Comparison of ENCODE assay signal across 11 cellular contexts in genomic region chr20:44137210-44137781, GRCh38. TPM values are rescaled to one million over a fixed set of nuclear protein-coding genes. Genes with fewer than 3 reads are reported as not detected.
DNase-seq lines count a peak whose midpoint lies in the region; ATAC-seq and TF ChIP-seq lines count a peak whose summit lies in the region.
"Had no signal": no experiment of that assay in that cellular context is flagged by ENCODE, and none has a peak within 500 bp of the region (broad histone marks: within the 10 kb centered on the region; RNA-seq: fewer than 3 reads in every experiment).

No MANE protein-coding gene starts in this region.

- H4K91ac ChIP-seq in neuronal stem cell (ENCODE audit: low read depth, low read length, poor library complexity) = no peak overlapping the region

- H3K9me2 ChIP-seq in Karpas-422 (replicated peaks; ENCODE audit: insufficient read depth, low read length) = no peaks in the 10 kb centered on the region

- H3K4me2 ChIP-seq in neuronal stem cell (ENCODE audit: insufficient read depth, low read length, poor library complexity, severe bottlenecking) (peak overlapping the region; percentile 27), Karpas-422 (ENCODE audit: low read depth, low read length, poor library complexity, severe bottlenecking) (no peak overlapping the region)

- no peaks in the 10 kb centered on the region for H3K79me1 ChIP-seq in neuronal stem cell (ENCODE audit: low read depth, low read length)

- intact Hi-C loops in heart right ventricle (cut with DNase I) = loop anchor here in 2 of 10 donors (5.0 kb wide), 2 partner anchors 45 to 50 kb away; partner anchors contain the start of gene JPH2 (in 1 of the 2)

- H3K4me3 Mint-ChIP-seq in activated T-cell treated with anti-CD3 and anti-CD28 coated beads, Interleukin-2, amount 50 U/mL, for 24 hours = no peak overlapping the region

- H3K9me3 Mint-ChIP-seq in activated T-cell treated with anti-CD3 and anti-CD28 coated beads, Interleukin-2, amount 50 U/mL, for 24 hours = no peaks in the 10 kb centered on the region

- no peaks in the 10 kb centered on the region for H3K36me3 Mint-ChIP-seq in activated T-cell treated with anti-CD3 and anti-CD28 coated beads, Interleukin-2, amount 50 U/mL, for 24 hours (ENCODE audit: low read depth)

- H2AFZ ChIP-seq in neuronal stem cell (ENCODE audit: low read length) = peak overlapping the region; percentile 25
- H2AFZ ChIP-seq in Karpas-422 (ENCODE audit: low read length) = no peak overlapping the region

- H3K14ac ChIP-seq in neuronal stem cell (ENCODE audit: low read length) = no peak overlapping the region

- H2BK15ac ChIP-seq in neuronal stem cell (ENCODE audit: low read length) = no peak overlapping the region

- H4K8ac ChIP-seq in neuronal stem cell (ENCODE audit: low read depth, low read length) = no peak overlapping the region

- H2BK12ac ChIP-seq in neuronal stem cell (ENCODE audit: low read length) = no peak overlapping the region

- no peak overlapping the region for H2BK120ac ChIP-seq in neuronal stem cell (ENCODE audit: low read depth, low read length)

- H3K27ac ChIP-seq in heart right ventricle (peak overlapping the region; percentile 29 to 91 (median 88)), neuronal stem cell (replicated peaks; ENCODE audit: low read length) (peak overlapping the region; percentile 84), Karpas-422 (ENCODE audit: low read length) (no peak overlapping the region)

- no peak overlapping the region for H3K27ac Mint-ChIP-seq in activated T-cell treated with anti-CD3 and anti-CD28 coated beads, Interleukin-2, amount 50 U/mL, for 24 hours

- H3K9ac ChIP-seq in neuronal stem cell (ENCODE audit: low read depth, low read length, poor library complexity) = no peak overlapping the region
- H3K9ac ChIP-seq in Karpas-422 (ENCODE audit: low read length) = no peak overlapping the region

- peaks cover 0 to 4% (median 0%) of the 10 kb centered on the region in 7 donors for H3K27me3 ChIP-seq in heart right ventricle
- peaks cover 0 to 2% (median 0%) of the 10 kb centered on the region in 3 experiments for H3K27me3 ChIP-seq in neuronal stem cell (ENCODE audit: control insufficient read depth in 3 of 3, insufficient read depth in 3 of 3, low read depth in 1 of 3, low read length in 3 of 3)
- H3K27me3 ChIP-seq in Karpas-422 (ENCODE audit: low read length) = no peaks in the 10 kb centered on the region

- H3K9me3 ChIP-seq in heart right ventricle (no peaks in the 10 kb centered on the region), neuronal stem cell (replicated peaks in 1 of 2; ENCODE audit: control insufficient read depth in 2 of 2, insufficient read depth in 1 of 2, low read depth in 1 of 2, low read length in 2 of 2) (no peaks in the 10 kb centered on the region), Karpas-422 (ENCODE audit: low read length) (no peaks in the 10 kb centered on the region)

- H2AK5ac ChIP-seq in neuronal stem cell (ENCODE audit: low read depth, low read length) = no peak overlapping the region

- H3K4me1 Mint-ChIP-seq in activated T-cell treated with anti-CD3 and anti-CD28 coated beads, Interleukin-2, amount 50 U/mL, for 24 hours (ENCODE audit: low read depth) = no peaks in the 10 kb centered on the region

- H3K18ac ChIP-seq in neuronal stem cell (ENCODE audit: low read length) = peak overlapping the region; percentile 89

- peak; percentile 66 to 85 (median 77) for ATAC-seq in heart right ventricle
- ATAC-seq in GM21528 (IDR thresholded peaks at IDR 0.05; ENCODE audit: low FRiP score, unreplicated experiment) = no peak
- no peak for ATAC-seq in HG02852 (IDR thresholded peaks at IDR 0.05; ENCODE audit: unreplicated experiment)

- H3K23ac ChIP-seq in neuronal stem cell (ENCODE audit: low read depth, low read length, poor library complexity) = no peak overlapping the region

- H2BK5ac ChIP-seq in neuronal stem cell (ENCODE audit: low read length) = peak overlapping the region; percentile 7

- no peaks in the 10 kb centered on the region for H3K36me3 ChIP-seq in heart right ventricle
- H3K36me3 ChIP-seq in neuronal stem cell (replicated peaks in 1 of 2; ENCODE audit: control insufficient read depth in 2 of 2, insufficient read depth in 2 of 2, low read length in 2 of 2) = no peaks in the 10 kb centered on the region
- no peaks in the 10 kb centered on the region for H3K36me3 ChIP-seq in Karpas-422 (ENCODE audit: insufficient read depth, low read length)

- WGBS in heart right ventricle, 2 donors = 8 to 22% methylated on average over 18 of the region's 18 CpGs
- no CpG with 5 or more reads among the region's 18 CpGs for WGBS in neuronal stem cell (ENCODE audit: extremely low coverage in 2 of 2, insufficient read length in 2 of 2, insufficient replicate concordance in 1 of 2), 2 donors

- no peaks in the 10 kb centered on the region for H4K20me1 ChIP-seq in Karpas-422 (ENCODE audit: insufficient read depth, low read depth, low read length)

- H3K4ac ChIP-seq in neuronal stem cell (ENCODE audit: low read length) = no peak overlapping the region

- TF ChIP-seq CTCF in heart right ventricle (IDR thresholded peaks at IDR 0.05) = no peak

- H3K4me3 ChIP-seq in heart right ventricle (no peak overlapping the region), neuronal stem cell (ENCODE audit: low read length in 2 of 2) (no peak overlapping the region), Karpas-422 (ENCODE audit: low read length) (no peak overlapping the region)

- H3K4me1 ChIP-seq in heart right ventricle = peaks cover 9 to 74% (median 41%) of the 10 kb centered on the region in 9 donors
- peaks cover 3 to 13% of the 10 kb centered on the region in 2 donors for H3K4me1 ChIP-seq in neuronal stem cell (ENCODE audit: control insufficient read depth in 2 of 2, insufficient read depth in 1 of 2, low read depth in 1 of 2, low read length in 2 of 2)
- no peaks in the 10 kb centered on the region for H3K4me1 ChIP-seq in Karpas-422 (ENCODE audit: low read length)

- DNase-seq in AG08396 (ENCODE audit: low spot score) (peak; percentile 63), SW480 (ENCODE audit: low spot score) (peak; percentile 73), heart right ventricle (peak; percentile 68 to 72), neuronal stem cell (ENCODE audit: low spot score) (peak; percentile 54), Karpas-422 (no peak)
- no peak for DNase-seq in activated T-cell treated with anti-CD3 and anti-CD28 coated beads, Interleukin-2, amount 50 U/mL, for 24 hours
- DNase-seq: activated CD4-positive, alpha-beta T cell treated with anti-CD3 and anti-CD28 coated beads, Interleukin-2, amount 50 U/mL, for 4 hours; glutamatergic neuron; RPMI8226 had no signal

- H3K27me3 Mint-ChIP-seq in activated T-cell treated with anti-CD3 and anti-CD28 coated beads, Interleukin-2, amount 50 U/mL, for 24 hours = peaks cover 9% of the 10 kb centered on the region

- H3K79me2 ChIP-seq in Karpas-422 (ENCODE audit: low read length) = no peaks in the 10 kb centered on the region

RNA-seq across cellular contexts. Expression of gene JPH2, which starts 49.7 kb away (rescaled TPM):
- total RNA-seq in heart right ventricle = 100 to 1,000 TPM in 9 of 10 donors, 10 to 100 TPM in 1; 97.2 to 215 (median 152) TPM
- 10 to 100 TPM; 61.9 to 94.7 TPM for polyA plus RNA-seq in heart right ventricle
- polyA plus RNA-seq in neuronal stem cell (2013, experiment 1 of 2) = 0.28 TPM
- 0.21 TPM for polyA plus RNA-seq in neuronal stem cell (2013, experiment 2 of 2)
- total RNA-seq in Karpas-422 (2014; rRNA removed; shearing (Covaris generic); ENCODE audit: low replicate concordance) = not detected in 2 replicates

Comparison
In these comparisons a context has a peak if more than half of its experiments do, and no peak if none do; other contexts are left out.
1. DNase-seq: peak in AG08396 (single experiment), SW480 (single experiment), heart right ventricle (2 of 2) and neuronal stem cell (single experiment); none in activated T-cell treated with anti-CD3 and anti-CD28 coated beads, Interleukin-2, amount 50 U/mL, for 24 hours (single experiment) and Karpas-422 (single experiment).
2. ATAC-seq: peak in heart right ventricle (8 of 8); none in GM21528 (single experiment) and HG02852 (single experiment).
3. RNA of gene JPH2, which starts 49.7 kb away (total RNA-seq): 97.2 to 215 TPM in heart right ventricle; not detected in Karpas-422; every median in the first group is over 10 times any median in the second.